In genomic region chr2:228056293-228056692, GRCh38 we compare ENCODE assay signal across 25 cellular contexts.
"Had no signal": no experiment of that assay in that cellular context is flagged by ENCODE, and none has a peak within 500 bp of the region (broad histone marks: within the 10 kb centered on the region; RNA-seq: fewer than 3 reads in every experiment).

No MANE protein-coding gene starts in this region.

- ATAC-seq: left cardiac atrium; left lobe of liver; mucosa of descending colon; naive thymus-derived CD4-positive, alpha-beta T cell; natural killer cell treated with Interleukin-12 subunit alpha and Interleukin-12 subunit beta and Interleukin-15 and Interleukin-18, amount 100 ng/mL, for 72 hours; pancreas; right cardiac atrium; stimulated activated effector memory CD8-positive, alpha-beta T cell treated with anti-CD3 and anti-CD28 coated beads, Interleukin-12 subunit alpha, Interleukin-12 subunit beta, amount 100 ng/mL, for 72 hours had no signal

- H3K36me3 ChIP-seq: pancreas, prostate gland, sigmoid colon, spleen, suprapubic skin, thoracic aorta, tibial artery, uterus had no signal

- H3K27ac ChIP-seq: pancreas, prostate gland, sigmoid colon, spleen, suprapubic skin, thoracic aorta, tibial artery, uterus had no signal

- DNase-seq: hippocampal formation; kidney glomerular epithelial cell; left cardiac atrium; midbrain; mucosa of descending colon; naive thymus-derived CD4-positive, alpha-beta T cell; nucleus accumbens; pancreas; posterior cingulate gyrus; retina; right cardiac atrium; sigmoid colon; small intestine; spleen; stimulated activated CD4-positive, alpha-beta T cell treated with anti-CD3 and anti-CD28 coated beads, Interleukin-4, amount 100 ng/mL, for 24 hours; stimulated activated naive CD4-positive, alpha-beta T cell; tibial artery; trophoblast cell; uterus had no signal

- H3K4me1 ChIP-seq: pancreas, prostate gland, sigmoid colon, spleen, suprapubic skin, tibial artery, uterus had no signal

- H3K27me3 ChIP-seq: pancreas, sigmoid colon, spleen, suprapubic skin, tibial artery, uterus had no signal

- H3K4me3 ChIP-seq: mucosa of descending colon, pancreas, prostate gland, sigmoid colon, spleen, suprapubic skin, thoracic aorta, tibial artery, uterus had no signal

- H3K9me3 ChIP-seq: mucosa of descending colon, pancreas, prostate gland, sigmoid colon, spleen, suprapubic skin, thoracic aorta, tibial artery, uterus had no signal
